ENCODE assay signal across 8 cellular contexts in genomic region chr12:3428631-3429030, GRCh38.
"Had no signal": no experiment of that assay in that cellular context is flagged by ENCODE, and none has a peak within 500 bp of the region (broad histone marks: within the 10 kb centered on the region; RNA-seq: fewer than 3 reads in every experiment).

No MANE protein-coding gene starts in this region.

- ATAC-seq: HCT116, K562 had no signal

- H3K4me3 ChIP-seq: GM23248, HAP-1, K562 had no signal

- H3K36me3 ChIP-seq: HAP-1 had no signal

- H3K9ac ChIP-seq: GM23248 had no signal

- H3K27ac ChIP-seq: GM23248, HL-60 had no signal

- H3K9me3 ChIP-seq: HAP-1 had no signal

- H3K4me1 ChIP-seq: HAP-1 had no signal

- DNase-seq: GM23248, GOT3, H7, IMR-90 had no signal

- H2AFZ ChIP-seq: GM23248 had no signal

- FAIRE-seq: K562 had no signal
